Comparison of ENCODE assay signal across 30 cellular contexts in genomic region chr17:75450270-75450669, GRCh38.
"Had no signal": no experiment of that assay in that cellular context is flagged by ENCODE, and none has a peak within 500 bp of the region (broad histone marks: within the 10 kb centered on the region; RNA-seq: fewer than 3 reads in every experiment).

No MANE protein-coding gene starts in this region.

- H3K36me3 ChIP-seq: ascending aorta, breast epithelium, Peyer's patch, WERI-Rb-1 had no signal

- H3K27me3 ChIP-seq: ascending aorta, body of pancreas, breast epithelium, Peyer's patch had no signal

- H3K27ac ChIP-seq: ascending aorta, body of pancreas, breast epithelium, Peyer's patch, WERI-Rb-1 had no signal

- H3K4me1 ChIP-seq: body of pancreas, breast epithelium had no signal

- H3K4me3 ChIP-seq: ascending aorta, body of pancreas, breast epithelium, Peyer's patch had no signal

- H3K9me3 ChIP-seq: ascending aorta, body of pancreas, breast epithelium, Peyer's patch had no signal

- DNase-seq: activated CD4-positive, alpha-beta memory T cell treated with anti-CD3 and anti-CD28 coated beads, Interleukin-2, amount 10 ng/mL, durations not matched to agents 7 days and 5 days; activated CD4-positive, alpha-beta T cell treated with anti-CD3 and anti-CD28 coated beads for 1 hour; activated CD4-positive, alpha-beta T cell treated with anti-CD3 and anti-CD28 coated beads for 48 hours; activated CD4-positive, CD25-positive, alpha-beta regulatory T cell; activated gamma-delta T cell; activated naive CD4-positive, alpha-beta T cell treated with Interleukin-2 at 50 U/mL for 16 hours; activated naive CD8-positive, alpha-beta T cell treated with anti-CD3 and anti-CD28 coated beads, Interleukin-2, amount 10 ng/mL, durations not matched to agents 7 days and 5 days; activated T-cell treated with anti-CD3 and anti-CD28 coated beads, Interleukin-2, amount 50 U/mL, for 24 hours; amygdala; body of pancreas; Kasumi-1; MM.1S; MV-4-11; NCI-H1092; NCI-H1436 treated with DMSO at 0.1 percent for 48 hours; NCI-H1694 treated with DMSO at 0.1 percent for 48 hours; NCI-H2029; NCI-H510A; NCI-H526; NCI-H748 treated with DMSO at 0.1 percent for 48 hours; NK-92 treated with Interleukin-12 subunit alpha and Interleukin-12 subunit beta, amount 100 ng/mL, for 24 hours; PC-3; Peyer's patch; RPMI8226; SHP77 treated with DMSO at 0.1 percent for 48 hours; T-cell; T-helper 17 cell; WERI-Rb-1 had no signal
